Comparison of ENCODE assay signal across 21 cellular contexts in the genomic region with DNA sequence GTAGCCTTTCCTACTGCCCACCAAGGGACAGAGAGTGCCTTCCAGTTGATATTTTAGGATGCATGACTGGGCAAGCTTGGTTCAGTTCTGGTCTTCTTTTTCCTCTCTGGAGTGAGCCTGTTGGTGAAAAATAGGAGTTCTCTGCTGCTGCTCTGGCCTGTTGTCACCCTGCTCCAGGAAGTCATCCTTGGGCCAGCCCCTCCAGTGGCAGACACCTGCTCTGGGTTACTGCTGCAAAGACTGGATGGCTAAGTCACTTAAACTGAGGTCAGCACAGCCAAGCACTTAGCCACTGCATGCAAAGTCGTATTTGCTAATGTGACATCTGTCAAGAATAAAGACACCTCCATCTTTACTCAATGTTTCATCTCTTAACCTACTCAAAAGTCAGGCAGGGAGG.
"Had no signal": no experiment of that assay in that cellular context is flagged by ENCODE, and none has a peak within 500 bp of the region (broad histone marks: within the 10 kb centered on the region; RNA-seq: fewer than 3 reads in every experiment).

No MANE protein-coding gene starts in this region.

- H3K4me3 Mint-ChIP-seq: activated CD4-positive, alpha-beta T cell treated with anti-CD3 and anti-CD28 coated beads, Interleukin-2, amount 10 ng/mL, durations not matched to agents 7 days and 5 days; neural crest cell; stimulated activated naive CD8-positive, alpha-beta T cell treated with anti-CD3 and anti-CD28 coated beads, Interleukin-15, amount 100 ng/mL, for 72 hours had no signal

- H3K9me3 Mint-ChIP-seq: neural crest cell; stimulated activated naive CD8-positive, alpha-beta T cell treated with anti-CD3 and anti-CD28 coated beads, Interleukin-15, amount 100 ng/mL, for 72 hours had no signal

- H3K9me3 ChIP-seq: adrenal gland, gastroesophageal sphincter, heart left ventricle, left ventricle myocardium inferior, suprapubic skin, transverse colon, uterus had no signal

- H3K4me1 Mint-ChIP-seq: neural crest cell had no signal

- H3K4me3 ChIP-seq: adrenal gland, gastroesophageal sphincter, heart left ventricle, left ventricle myocardium inferior, suprapubic skin, transverse colon, uterus had no signal

- H3K27me3 ChIP-seq: adrenal gland, uterus had no signal

- H3K4me1 ChIP-seq: adrenal gland, uterus had no signal

- DNase-seq: activated CD4-positive, alpha-beta T cell treated with anti-CD3 and anti-CD28 coated beads, Interleukin-2, amount 10 ng/mL, durations not matched to agents 7 days and 5 days; activated CD4-positive, CD25-positive, alpha-beta regulatory T cell; activated effector memory CD4-positive, alpha-beta T cell treated with Interleukin-2 at 50 U/mL for 16 hours; activated naive CD4-positive, alpha-beta T cell treated with anti-CD3 and anti-CD28 coated beads, Interleukin-2, amount 50 U/mL, for 16 hours; cerebellar nuclear complex; effector CD4-positive, alpha-beta T cell; heart left ventricle; left ventricle myocardium inferior; mammary epithelial cell; retina; stimulated activated CD4-positive, alpha-beta T cell treated with anti-CD3 and anti-CD28 coated beads, Interleukin-2, amount 100 ng/mL, for 24 hours; T-helper 1 cell; T1000; transverse colon; uterus had no signal

- H3K27me3 Mint-ChIP-seq: activated CD4-positive, alpha-beta T cell treated with anti-CD3 and anti-CD28 coated beads, Interleukin-2, amount 10 ng/mL, durations not matched to agents 7 days and 5 days had no signal

- H3K36me3 ChIP-seq: adrenal gland, gastroesophageal sphincter, heart left ventricle, left ventricle myocardium inferior, suprapubic skin, transverse colon, uterus had no signal

- H3K27ac Mint-ChIP-seq: activated CD4-positive, alpha-beta T cell treated with anti-CD3 and anti-CD28 coated beads, Interleukin-2, amount 10 ng/mL, durations not matched to agents 7 days and 5 days had no signal

- ATAC-seq: esophagus mucosa; gastroesophageal sphincter; stimulated activated naive CD8-positive, alpha-beta T cell treated with anti-CD3 and anti-CD28 coated beads, Interleukin-15, amount 100 ng/mL, for 72 hours had no signal
